24 cellular contexts compared by ENCODE assay signal in the genomic region with DNA sequence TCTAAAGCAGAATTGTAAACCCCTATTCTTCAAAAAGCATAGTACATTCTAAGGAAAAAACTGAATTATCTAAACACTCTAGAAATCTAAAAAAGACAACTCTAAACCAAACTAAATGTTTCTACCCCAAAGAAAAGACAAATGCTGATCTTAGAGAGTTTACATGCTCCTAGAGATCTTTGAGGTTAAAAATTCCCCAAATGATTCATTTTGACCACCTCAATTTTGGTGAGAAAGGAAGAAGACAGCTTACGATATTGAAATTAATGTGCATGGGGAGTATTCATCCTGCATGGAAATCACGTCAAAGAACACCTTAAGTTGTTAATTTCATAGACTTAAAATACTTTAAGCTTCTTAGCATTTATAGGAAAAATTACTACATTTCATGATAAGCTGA.
DNase-seq lines count a peak whose midpoint lies in the region; ATAC-seq and TF ChIP-seq lines count a peak whose summit lies in the region.
"Had no signal": no experiment of that assay in that cellular context is flagged by ENCODE, and none has a peak within 500 bp of the region (broad histone marks: within the 10 kb centered on the region; RNA-seq: fewer than 3 reads in every experiment).

No MANE protein-coding gene starts in this region.

- H3K79me2 ChIP-seq in OCI-LY3 (ENCODE audit: low read length) = no peaks in the 10 kb centered on the region

- no peaks in the 10 kb centered on the region for H3K27me3 Mint-ChIP-seq in activated naive CD4-positive, alpha-beta T cell treated with anti-CD3 and anti-CD28 coated beads for 36 hours (ENCODE audit: low read depth)
- peaks cover 5% of the 10 kb centered on the region for H3K27me3 Mint-ChIP-seq in activated T-helper 2 cell treated with anti-CD3 and anti-CD28 coated beads, Interferon-gamma antibody, Interleukin-2, Interleukin-4, amounts not matched to agents 10 μg/mL and 5 μg/mL and 100 μg/mL, durations not matched to agents 14 hours and 24 hours and 36 hours (ENCODE audit: low read depth)

- H3K9me3 Mint-ChIP-seq in activated naive CD4-positive, alpha-beta T cell treated with anti-CD3 and anti-CD28 coated beads for 36 hours = peaks cover 17% of the 10 kb centered on the region
- peaks cover 24% of the 10 kb centered on the region for H3K9me3 Mint-ChIP-seq in activated T-helper 2 cell treated with anti-CD3 and anti-CD28 coated beads, Interferon-gamma antibody, Interleukin-2, Interleukin-4, amounts not matched to agents 10 μg/mL and 5 μg/mL and 100 μg/mL, durations not matched to agents 14 hours and 24 hours and 36 hours
- peaks cover 3% of the 10 kb centered on the region for H3K9me3 Mint-ChIP-seq in stimulated activated effector memory CD8-positive, alpha-beta T cell treated with anti-CD3 and anti-CD28 coated beads, Interleukin-12 subunit alpha, Interleukin-12 subunit beta, amount 100 ng/mL, for 72 hours

- H3K4me1 ChIP-seq in OCI-LY3 (ENCODE audit: low read length) = peaks cover 14% of the 10 kb centered on the region
- H3K4me1 ChIP-seq: BE2C had no signal

- peaks cover 36% of the 10 kb centered on the region for H3K4me1 Mint-ChIP-seq in activated naive CD4-positive, alpha-beta T cell treated with anti-CD3 and anti-CD28 coated beads for 36 hours (ENCODE audit: low read depth)
- H3K4me1 Mint-ChIP-seq in activated T-helper 2 cell treated with anti-CD3 and anti-CD28 coated beads, Interferon-gamma antibody, Interleukin-2, Interleukin-4, amounts not matched to agents 10 μg/mL and 5 μg/mL and 100 μg/mL, durations not matched to agents 14 hours and 24 hours and 36 hours (ENCODE audit: low read depth) = peaks cover 23% of the 10 kb centered on the region
- peaks cover 19% of the 10 kb centered on the region for H3K4me1 Mint-ChIP-seq in stimulated activated effector memory CD8-positive, alpha-beta T cell treated with anti-CD3 and anti-CD28 coated beads, Interleukin-12 subunit alpha, Interleukin-12 subunit beta, amount 100 ng/mL, for 72 hours

- no peaks in the 10 kb centered on the region for H3K36me3 ChIP-seq in OCI-LY3 (replicated peaks; ENCODE audit: low read depth, low read length)
- H3K36me3 ChIP-seq: BE2C had no signal

- no peak overlapping the region for H3K9ac ChIP-seq in OCI-LY3 (ENCODE audit: low read length)

- no peak for DNase-seq in activated naive CD4-positive, alpha-beta T cell treated with anti-CD3 and anti-CD28 coated beads for 36 hours
- no peak for DNase-seq in activated naive CD4-positive, alpha-beta T cell treated with Interleukin-2 at 50 U/mL for 16 hours
- DNase-seq in activated T-helper 2 cell treated with anti-CD3 and anti-CD28 coated beads, Interferon-gamma antibody, Interleukin-2, Interleukin-4, amounts not matched to agents 10 μg/mL and 5 μg/mL and 100 μg/mL, durations not matched to agents 14 hours and 24 hours and 36 hours (ENCODE audit: low spot score) = no peak
- DNase-seq in stimulated activated effector memory CD8-positive, alpha-beta T cell treated with anti-CD3 and anti-CD28 coated beads, Interleukin-12 subunit alpha, Interleukin-12 subunit beta, amount 100 ng/mL, for 72 hours (ENCODE audit: low spot score in 2 of 2) = no peak
- DNase-seq in SHP77 treated with DMSO at 0.1 percent for 48 hours (lab: John Stamatoyannopoulos, UW) (no peak), NCI-H69 (lab: John Stamatoyannopoulos, UW) (no peak)
- DNase-seq: BE2C; CD8-positive, alpha-beta memory T cell; DMS 273 treated with DMSO at 0.1 percent for 48 hours; DMS79; GF-D8; HCEC 1CT; KBM-7; MV-4-11; NCI-H1105; NCI-H146; NCI-H1930; NCI-H446; NCI-H524 treated with DMSO at 0.1 percent for 48 hours; NK-92 treated with Interleukin-12 subunit alpha and Interleukin-12 subunit beta, amount 100 ng/mL, for 24 hours; PC-9 had no signal

- ATAC-seq in stimulated activated effector memory CD8-positive, alpha-beta T cell treated with anti-CD3 and anti-CD28 coated beads, Interleukin-12 subunit alpha, Interleukin-12 subunit beta, amount 100 ng/mL, for 72 hours = peak; percentile 62
- ATAC-seq in GM18870 (IDR thresholded peaks at IDR 0.05; ENCODE audit: unreplicated experiment) = no peak

- CTCF ChIA-PET in activated naive CD4-positive, alpha-beta T cell treated with anti-CD3 and anti-CD28 coated beads for 36 hours (lab: Charles Lee) = interaction anchor here (0.8 to 1.5 kb wide), 5 partner anchors 9 to 559 kb away, joined by 3 read pairs; no protein-coding TSS in a partner anchor

- intact Hi-C loops in activated naive CD4-positive, alpha-beta T cell treated with anti-CD3 and anti-CD28 coated beads for 36 hours (cut with micrococcal nuclease) = loop anchor here (5.0 to 10.0 kb wide), 4 partner anchors 85 to 508 kb away; no protein-coding TSS in a partner anchor
- intact Hi-C loops in activated T-helper 2 cell treated with anti-CD3 and anti-CD28 coated beads, Interferon-gamma antibody, Interleukin-2, Interleukin-4, amounts not matched to agents 10 μg/mL and 5 μg/mL and 100 μg/mL, durations not matched to agents 14 hours and 24 hours and 36 hours (cut with micrococcal nuclease) = loop anchor here (5.0 kb wide), 1 partner anchor 100 kb away; no protein-coding TSS in a partner anchor

- peak overlapping the region; percentile 27; the same call in 1 of the 2 replicates for H3K4me2 ChIP-seq in OCI-LY3 (ENCODE audit: low read length)
- H3K4me2 ChIP-seq: PC-9 had no signal

- H4K20me1 ChIP-seq in OCI-LY3 (ENCODE audit: insufficient read depth, low read length) = no peaks in the 10 kb centered on the region

- H3K36me3 Mint-ChIP-seq in activated naive CD4-positive, alpha-beta T cell treated with anti-CD3 and anti-CD28 coated beads for 36 hours (ENCODE audit: low read depth) = peaks cover 5% of the 10 kb centered on the region
- peaks cover 7% of the 10 kb centered on the region for H3K36me3 Mint-ChIP-seq in activated T-helper 2 cell treated with anti-CD3 and anti-CD28 coated beads, Interferon-gamma antibody, Interleukin-2, Interleukin-4, amounts not matched to agents 10 μg/mL and 5 μg/mL and 100 μg/mL, durations not matched to agents 14 hours and 24 hours and 36 hours (ENCODE audit: low read depth)
- H3K36me3 Mint-ChIP-seq in stimulated activated effector memory CD8-positive, alpha-beta T cell treated with anti-CD3 and anti-CD28 coated beads, Interleukin-12 subunit alpha, Interleukin-12 subunit beta, amount 100 ng/mL, for 72 hours = no peaks in the 10 kb centered on the region
- H3K36me3 Mint-ChIP-seq: CD14-positive monocyte; CD8-positive, alpha-beta memory T cell had no signal

- no peak overlapping the region for H3K4me3 ChIP-seq in OCI-LY3 (ENCODE audit: low read length)
- H3K4me3 ChIP-seq: PC-9 had no signal

- no peak overlapping the region for H3K4me3 Mint-ChIP-seq in activated naive CD4-positive, alpha-beta T cell treated with anti-CD3 and anti-CD28 coated beads for 36 hours
- H3K4me3 Mint-ChIP-seq in activated T-helper 2 cell treated with anti-CD3 and anti-CD28 coated beads, Interferon-gamma antibody, Interleukin-2, Interleukin-4, amounts not matched to agents 10 μg/mL and 5 μg/mL and 100 μg/mL, durations not matched to agents 14 hours and 24 hours and 36 hours (ENCODE audit: low read depth) = no peak overlapping the region
- H3K4me3 Mint-ChIP-seq in stimulated activated effector memory CD8-positive, alpha-beta T cell treated with anti-CD3 and anti-CD28 coated beads, Interleukin-12 subunit alpha, Interleukin-12 subunit beta, amount 100 ng/mL, for 72 hours = peak overlapping the region; percentile 3
- H3K4me3 Mint-ChIP-seq: CD14-positive monocyte; CD8-positive, alpha-beta memory T cell had no signal

- H3K27me3 ChIP-seq in OCI-LY3 (ENCODE audit: low read depth, low read length) = 0 out of 2 replicates have a peak, but pooled peaks cover 7% of the 10 kb centered on the region
- H3K27me3 ChIP-seq: BE2C had no signal

- peak overlapping the region; percentile 2 for H3K27ac Mint-ChIP-seq in activated naive CD4-positive, alpha-beta T cell treated with anti-CD3 and anti-CD28 coated beads for 36 hours
- peak overlapping the region; percentile 35 for H3K27ac Mint-ChIP-seq in activated T-helper 2 cell treated with anti-CD3 and anti-CD28 coated beads, Interferon-gamma antibody, Interleukin-2, Interleukin-4, amounts not matched to agents 10 μg/mL and 5 μg/mL and 100 μg/mL, durations not matched to agents 14 hours and 24 hours and 36 hours
- peak overlapping the region; percentile 20 for H3K27ac Mint-ChIP-seq in stimulated activated effector memory CD8-positive, alpha-beta T cell treated with anti-CD3 and anti-CD28 coated beads, Interleukin-12 subunit alpha, Interleukin-12 subunit beta, amount 100 ng/mL, for 72 hours
- H3K27ac Mint-ChIP-seq: CD14-positive monocyte; CD8-positive, alpha-beta memory T cell had no signal

- TF ChIP-seq CTCF in OCI-LY3 (IDR thresholded peaks at IDR 0.05; ENCODE audit: low read depth, low read length) = no peak

- H3K27ac ChIP-seq in OCI-LY3 (ENCODE audit: low read length) = no peak overlapping the region
- H3K27ac ChIP-seq: PC-9 had no signal

- H2AFZ ChIP-seq in OCI-LY3 (ENCODE audit: low read depth, low read length) = no peak overlapping the region
- H2AFZ ChIP-seq: PC-9 had no signal

- H3K9me3 ChIP-seq in OCI-LY3 (ENCODE audit: insufficient read depth, low read length) = 0 out of 2 replicates have a peak, but pooled peaks cover 2% of the 10 kb centered on the region
